In genomic region chr19:35744688-35745327, GRCh38 we compare ENCODE assay signal across 1 cellular context.
TF ChIP-seq lines count a peak whose summit lies in the region.

No MANE protein-coding gene starts in this region.

TF ChIP-seq in K562, 482 proteins besides CTCF, POLR2A, EP300 and RAD21 (continued from another document):
- TF ChIP-seq SIN3A (IDR thresholded peaks at IDR 0.05; ENCODE audit: borderline replicate concordance in 2 of 2, control insufficient read depth in 1 of 2, low read depth in 2 of 2, low read length in 2 of 2) (no peak; a peak in 1 of 4 replicates), PREB (CRISPR knock-in tag; IDR thresholded peaks at IDR 0.05) (no peak), ATF2 (CRISPR knock-in tag; IDR thresholded peaks at IDR 0.05) (no peak), NCOA6 (IDR thresholded peaks at IDR 0.05) (no peak), SUPT5H (IDR thresholded peaks at IDR 0.05) (peak; percentile 79), SREBF1 (IDR thresholded peaks at IDR 0.05; ENCODE audit: borderline replicate concordance, low read depth, low read length) (no peak), ZNF57 (CRISPR knock-in tag; IDR thresholded peaks at IDR 0.05) (no peak), RHOXF2B (CRISPR knock-in tag; conservative IDR thresholded peaks at IDR 0.05) (no peak), THRB (CRISPR knock-in tag; conservative IDR thresholded peaks at IDR 0.05) (no peak), ZNF586 (CRISPR knock-in tag; conservative IDR thresholded peaks at IDR 0.05) (no peak), ATF4 (CRISPR knock-in tag; IDR thresholded peaks at IDR 0.05) (no peak), FIP1L1 (IDR thresholded peaks at IDR 0.05; ENCODE audit: low read depth, low read length, poor library complexity, severe bottlenecking) (no peak), MNT (conservative IDR thresholded peaks at IDR 0.05) (peak; percentile 70 to 88), CBFB (CRISPR knock-in tag; IDR thresholded peaks at IDR 0.05) (no peak), RNF2 (IDR thresholded peaks at IDR 0.05) (no peak), NFE2 (IDR thresholded peaks at IDR 0.05; ENCODE audit: low read depth) (no peak), NCOA4 (IDR thresholded peaks at IDR 0.05; ENCODE audit: partially characterized antibody) (no peak), CBFA2T3 (IDR thresholded peaks at IDR 0.05) (no peak), LCOR (CRISPR knock-in tag; IDR thresholded peaks at IDR 0.05) (no peak), HIVEP1 (CRISPR knock-in tag; IDR thresholded peaks at IDR 0.05) (no peak), ZNF77 (CRISPR knock-in tag; IDR thresholded peaks at IDR 0.05) (no peak), HNRNPH1 (optimal IDR thresholded peaks at IDR 0.05; ENCODE audit: low read depth, low read length) (no peak), MCM3 (IDR thresholded peaks at IDR 0.05) (no peak), CLOCK (CRISPR knock-in tag; IDR thresholded peaks at IDR 0.05; ENCODE audit: borderline replicate concordance) (no peak), MXI1 (IDR thresholded peaks at IDR 0.05; ENCODE audit: low read depth, low read length) (peak; percentile 55; the same call in 1 of the 2 replicates), ELF4 (CRISPR knock-in tag; IDR thresholded peaks at IDR 0.05) (peak; percentile 39; the same call in 1 of the 2 replicates), SPI1 (IDR thresholded peaks at IDR 0.05; ENCODE audit: borderline replicate concordance, low read depth, low read length) (peak; percentile 75; the same call in 1 of the 2 replicates), FOXP1 (CRISPR knock-in tag; IDR thresholded peaks at IDR 0.05) (0 out of 2 replicates have a peak, but pooled peaks have one; percentile 30), EP400 (IDR thresholded peaks at IDR 0.05) (peak; percentile 52; the same call in 1 of the 2 replicates), POLR2H (tag; IDR thresholded peaks at IDR 0.05; ENCODE audit: low read depth) (peak; percentile 76; the same call in 1 of the 2 replicates), FOS (IDR thresholded peaks at IDR 0.05; ENCODE audit: extremely low read depth, insufficient read length) (no peak), ZNF431 (CRISPR knock-in tag; IDR thresholded peaks at IDR 0.05) (no peak), NFYB (IDR thresholded peaks at IDR 0.05; ENCODE audit: extremely low read depth, insufficient read length) (peak; percentile 38), POLR2B (IDR thresholded peaks at IDR 0.05; ENCODE audit: low read depth, partially characterized antibody) (peak; percentile 72), ZNF740 (CRISPR knock-in tag; IDR thresholded peaks at IDR 0.05) (peak; percentile 46; the same call in 1 of the 2 replicates), ZNF740 (tag; IDR thresholded peaks at IDR 0.05) (no peak), TBP (optimal IDR thresholded peaks at IDR 0.05; ENCODE audit: low read depth, low read length) (peak; percentile 60), TEAD4 (IDR thresholded peaks at IDR 0.05; ENCODE audit: low read length) (0 out of 2 replicates have a peak, but pooled peaks have one; percentile 9), TEAD4 (CRISPR knock-in tag; IDR thresholded peaks at IDR 0.05; ENCODE audit: borderline replicate concordance) (no peak), ZNF318 (IDR thresholded peaks at IDR 0.05; ENCODE audit: borderline replicate concordance in 1 of 2, low read depth in 1 of 2) (no peak), TOE1 (IDR thresholded peaks at IDR 0.05; ENCODE audit: borderline replicate concordance) (peak; percentile 76; the same call in 1 of the 2 replicates), TOE1 (CRISPR knock-in tag; IDR thresholded peaks at IDR 0.05; ENCODE audit: borderline replicate concordance, low read depth) (no peak), CCAR2 (IDR thresholded peaks at IDR 0.05; ENCODE audit: low read depth, low read length) (no peak), ZNF699 (CRISPR knock-in tag; IDR thresholded peaks at IDR 0.05; ENCODE audit: insufficient replicate concordance) (no peak), SMAD4 (CRISPR knock-in tag; conservative IDR thresholded peaks at IDR 0.05) (no peak), U2AF2 (optimal IDR thresholded peaks at IDR 0.05; ENCODE audit: low read depth, low read length) (no peak), E2F5 (CRISPR knock-in tag; IDR thresholded peaks at IDR 0.05) (no peak)
